9 cellular contexts compared by ENCODE assay signal in genomic region chr5:169548315-169548714, GRCh38. TPM values are rescaled to one million over a fixed set of nuclear protein-coding genes. Genes with fewer than 3 reads are reported as not detected.
DNase-seq lines count a peak whose midpoint lies in the region; ATAC-seq and TF ChIP-seq lines count a peak whose summit lies in the region.
"Had no signal": no experiment of that assay in that cellular context is flagged by ENCODE, and none has a peak within 500 bp of the region (broad histone marks: within the 10 kb centered on the region; RNA-seq: fewer than 3 reads in every experiment).

No MANE protein-coding gene starts in this region.

- H3K9me3 Mint-ChIP-seq in stimulated activated memory B cell treated with anti-CD40 and anti-IgM and Interleukin-4, amounts not matched to agents 10 μg/mL and 1 μg/mL and 100 μg/mL, for 72 hours = peaks cover 5% of the 10 kb centered on the region
- H3K9me3 Mint-ChIP-seq in activated T-cell treated with anti-CD3 and anti-CD28 coated beads, Interleukin-2, amount 50 U/mL, for 4 hours = no peaks in the 10 kb centered on the region
- H3K9me3 Mint-ChIP-seq: central memory CD8-positive, alpha-beta T cell had no signal

- no peak overlapping the region for H3K4me3 Mint-ChIP-seq in stimulated activated memory B cell treated with anti-CD40 and anti-IgM and Interleukin-4, amounts not matched to agents 10 μg/mL and 1 μg/mL and 100 μg/mL, for 72 hours
- no peak overlapping the region for H3K4me3 Mint-ChIP-seq in activated T-cell treated with anti-CD3 and anti-CD28 coated beads, Interleukin-2, amount 50 U/mL, for 4 hours
- H3K4me3 Mint-ChIP-seq: central memory CD8-positive, alpha-beta T cell had no signal

- H3K27ac ChIP-seq in OCI-LY1 (ENCODE audit: low read depth, low read length, poor library complexity, severe bottlenecking) = no peak overlapping the region

- no peak overlapping the region for H3K4me2 ChIP-seq in OCI-LY1 (ENCODE audit: low read length)

- DNase-seq in fibroblast of gingiva (ENCODE audit: low read depth) (peak; percentile 44), pons (ENCODE audit: low spot score) (peak; percentile 46)
- no peak for DNase-seq in activated CD4-positive, CD25-positive, alpha-beta regulatory T cell treated with anti-CD3 and anti-CD28 coated beads, Interleukin-2, amount 50 U/mL, for 72 hours
- no peak for DNase-seq in activated T-cell treated with anti-CD3 and anti-CD28 coated beads, Interleukin-2, amount 50 U/mL, for 4 hours

- H3K27me3 ChIP-seq in OCI-LY1 (ENCODE audit: insufficient read depth, low read length) = no peaks in the 10 kb centered on the region

- peaks cover 74% of the 10 kb centered on the region for H3K27me3 Mint-ChIP-seq in stimulated activated memory B cell treated with anti-CD40 and anti-IgM and Interleukin-4, amounts not matched to agents 10 μg/mL and 1 μg/mL and 100 μg/mL, for 72 hours
- H3K27me3 Mint-ChIP-seq in activated T-cell treated with anti-CD3 and anti-CD28 coated beads, Interleukin-2, amount 50 U/mL, for 4 hours (ENCODE audit: low read depth) = peaks cover 58% of the 10 kb centered on the region

- no peak overlapping the region for H3K9ac ChIP-seq in OCI-LY1 (ENCODE audit: low read length)

- H3F3A ChIP-seq in OCI-LY1 (ENCODE audit: insufficient read depth, low read length) = no peaks in the 10 kb centered on the region

- no peak for ATAC-seq in stimulated activated memory B cell treated with anti-CD40 and anti-IgM and Interleukin-4, amounts not matched to agents 10 μg/mL and 1 μg/mL and 100 μg/mL, for 72 hours
- no peak for ATAC-seq in activated T-cell treated with anti-CD3 and anti-CD28 coated beads, Interleukin-2, amount 50 U/mL, for 4 hours
- ATAC-seq in HG03342 (IDR thresholded peaks at IDR 0.05; ENCODE audit: unreplicated experiment) = no peak

- no peak overlapping the region for H3K27ac Mint-ChIP-seq in stimulated activated memory B cell treated with anti-CD40 and anti-IgM and Interleukin-4, amounts not matched to agents 10 μg/mL and 1 μg/mL and 100 μg/mL, for 72 hours

- no peaks in the 10 kb centered on the region for H3K9me3 ChIP-seq in OCI-LY1 (ENCODE audit: low read length)

- TF ChIP-seq CTCF in GM12872 (IDR thresholded peaks at IDR 0.05; ENCODE audit: insufficient read depth, low read depth, low read length) = 0 out of 3 replicates have a peak, but pooled peaks have one; percentile 20
- peak; percentile 33; the same call in 1 of the 2 replicates for TF ChIP-seq CTCF in OCI-LY1 (IDR thresholded peaks at IDR 0.05; ENCODE audit: low read length)

- H3K79me2 ChIP-seq in OCI-LY1 (ENCODE audit: insufficient read depth, low read length) = no peaks in the 10 kb centered on the region

- no peaks in the 10 kb centered on the region for H3K4me1 ChIP-seq in OCI-LY1 (ENCODE audit: insufficient read depth, low read length, severe bottlenecking)

- H3K36me3 ChIP-seq in OCI-LY1 (ENCODE audit: insufficient read depth, low read length) = no peaks in the 10 kb centered on the region

- no peak overlapping the region for H2AFZ ChIP-seq in OCI-LY1 (ENCODE audit: low read length)

- H3K4me3 ChIP-seq in OCI-LY1 (ENCODE audit: low read depth, low read length, poor library complexity, severe bottlenecking) = no peak overlapping the region

- H3K9me2 ChIP-seq in OCI-LY1 (ENCODE audit: low read depth, low read length) = no peaks in the 10 kb centered on the region

- H3K4me1 Mint-ChIP-seq in stimulated activated memory B cell treated with anti-CD40 and anti-IgM and Interleukin-4, amounts not matched to agents 10 μg/mL and 1 μg/mL and 100 μg/mL, for 72 hours = no peaks in the 10 kb centered on the region
- H3K4me1 Mint-ChIP-seq in activated T-cell treated with anti-CD3 and anti-CD28 coated beads, Interleukin-2, amount 50 U/mL, for 4 hours (ENCODE audit: low read depth) = no peaks in the 10 kb centered on the region
- H3K4me1 Mint-ChIP-seq: central memory CD8-positive, alpha-beta T cell had no signal

- H4K20me1 ChIP-seq in OCI-LY1 (ENCODE audit: insufficient read depth, low read length) = no peaks in the 10 kb centered on the region

- H3K36me3 Mint-ChIP-seq in stimulated activated memory B cell treated with anti-CD40 and anti-IgM and Interleukin-4, amounts not matched to agents 10 μg/mL and 1 μg/mL and 100 μg/mL, for 72 hours = no peaks in the 10 kb centered on the region
- H3K36me3 Mint-ChIP-seq in activated T-cell treated with anti-CD3 and anti-CD28 coated beads, Interleukin-2, amount 50 U/mL, for 4 hours (ENCODE audit: insufficient read depth) = no peaks in the 10 kb centered on the region

RNA-seq across cellular contexts. Expression of gene SPDL1, which starts 35.3 kb away (rescaled TPM):
- total RNA-seq in activated T-cell treated with anti-CD3 and anti-CD28 coated beads, Interleukin-2, amount 50 U/mL, for 4 hours = 10 to 100 TPM; 19.1 to 22.3 (median 21.3) TPM

Comparison
In these comparisons a context has a peak if more than half of its experiments do, and no peak if none do; other contexts are left out.
1. DNase-seq: peak in fibroblast of gingiva (single experiment) and pons (single experiment); none in activated CD4-positive, CD25-positive, alpha-beta regulatory T cell treated with anti-CD3 and anti-CD28 coated beads, Interleukin-2, amount 50 U/mL, for 72 hours (single experiment) and activated T-cell treated with anti-CD3 and anti-CD28 coated beads, Interleukin-2, amount 50 U/mL, for 4 hours (single experiment).